Comparison of ENCODE assay signal across 17 cellular contexts in the genomic region with DNA sequence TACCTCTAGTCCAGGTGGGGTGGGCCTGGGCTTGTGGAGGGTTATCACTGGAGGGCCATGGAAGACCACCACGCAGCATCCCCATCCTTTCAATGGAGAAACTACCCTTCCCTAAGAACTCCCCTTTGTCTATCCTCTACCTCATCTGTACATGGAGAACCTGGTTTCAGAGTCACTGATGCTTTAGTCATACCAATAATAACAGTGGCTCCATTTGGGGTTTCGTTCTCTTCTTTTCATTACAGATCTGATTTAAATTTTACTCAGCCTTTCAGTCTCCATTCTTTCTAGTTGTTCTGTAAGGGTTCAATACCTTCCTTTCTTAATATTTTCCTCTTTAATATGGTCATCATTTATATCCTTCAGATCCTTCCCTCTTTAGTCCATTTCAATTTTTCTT. TPM values are rescaled to one million over a fixed set of nuclear protein-coding genes. Genes with fewer than 3 reads are reported as not detected.
DNase-seq lines count a peak whose midpoint lies in the region; ATAC-seq, FAIRE-seq and TF ChIP-seq lines count a peak whose summit lies in the region.
"Had no signal": no experiment of that assay in that cellular context is flagged by ENCODE, and none has a peak within 500 bp of the region (broad histone marks: within the 10 kb centered on the region; RNA-seq: fewer than 3 reads in every experiment).

No MANE protein-coding gene starts in this region.

- peaks cover 14% of the 10 kb centered on the region for H3K4me1 Mint-ChIP-seq in activated T-cell treated with anti-CD3 and anti-CD28 coated beads, Interleukin-2, amount 50 U/mL, for 72 hours (ENCODE audit: low read depth)
- H3K4me1 Mint-ChIP-seq in stimulated activated naive CD8-positive, alpha-beta T cell treated with anti-CD3 and anti-CD28 coated beads, Interleukin-15, amount 100 ng/mL, for 72 hours, result peaks cover 18% of the 10 kb centered on the region
- H3K4me1 Mint-ChIP-seq: CD4-positive, alpha-beta memory T cell had no signal

- no peak overlapping the region for H3K4me2 ChIP-seq in GM12878 (ENCODE audit: control insufficient read depth, insufficient read depth)
- H3K4me2 ChIP-seq: A549 had no signal

- 63% methylated on average over 2 of the region's 2 CpGs for WGBS in GM12878 (ENCODE audit: insufficient coverage, insufficient replicate concordance, low lambda C conversion rate, missing lambda C conversion rate)

- no peak overlapping the region for H3K4me3 ChIP-seq in GM12878
- H3K4me3 ChIP-seq: A549, HAP-1 had no signal

- intact Hi-C loops in GM12878 (cut with micrococcal nuclease; ENCODE audit: unreplicated experiment), result no loop called here

- BruUV-seq in GM12878 (replicated peaks; lab: Mats Ljungman, UMichigan), result no TSS peak

- no peak for TF ChIP-seq CTCF in GM12878 (IDR thresholded peaks at IDR 0.05 in 2 of 3, conservative IDR thresholded peaks at IDR 0.05 in 1 of 3; ENCODE audit: control insufficient read depth in 2 of 3, extremely low read depth in 1 of 3, insufficient read depth in 1 of 3, low read depth in 3 of 3, low read length in 3 of 3)

- no peaks in the 10 kb centered on the region for H3K27me3 Mint-ChIP-seq in activated T-cell treated with anti-CD3 and anti-CD28 coated beads, Interleukin-2, amount 50 U/mL, for 72 hours (ENCODE audit: low read depth)
- no peaks in the 10 kb centered on the region for H3K27me3 Mint-ChIP-seq in stimulated activated naive CD8-positive, alpha-beta T cell treated with anti-CD3 and anti-CD28 coated beads, Interleukin-15, amount 100 ng/mL, for 72 hours
- H3K27me3 Mint-ChIP-seq: CD4-positive, alpha-beta memory T cell had no signal

- FAIRE-seq in GM12878 (lab: Jason Lieb, UNC), result no peak
- FAIRE-seq: A549, G401.6, GM19239, H1 had no signal

- in situ Hi-C loops in GM12878 (cut with MboI), result no loop called here

- no peaks in the 10 kb centered on the region for H3K27me3 ChIP-seq in GM12878 (replicated peaks in 1 of 2; ENCODE audit: control insufficient read depth in 2 of 2, insufficient read depth in 2 of 2, low read length in 1 of 2)
- H3K27me3 ChIP-seq: BE2C had no signal

- TF ChIP-seq RAD21 in GM12878 (IDR thresholded peaks at IDR 0.05; ENCODE audit: insufficient read depth, low read depth, low read length), result no peak

- SMC1A ChIA-PET in GM12878 (lab: Charles Lee; ENCODE audit: uncharacterized antibody, unreplicated experiment), result no interaction called here

- no peaks in the 10 kb centered on the region for H3K4me1 ChIP-seq in GM12878 (ENCODE audit: control insufficient read depth, insufficient read depth, low read length)
- H3K4me1 ChIP-seq: HAP-1 had no signal

- no peaks in the 10 kb centered on the region for H3K79me2 ChIP-seq in GM12878 (ENCODE audit: control insufficient read depth, insufficient read depth, low read length)

- DNase-seq in activated T-cell treated with anti-CD3 and anti-CD28 coated beads, Interleukin-2, amount 50 U/mL, for 72 hours, result no peak
- no peak for DNase-seq in activated T-cell treated with anti-CD3 and anti-CD28 coated beads, Interleukin-2, amount 50 U/mL, for 1 hour
- DNase-seq in stimulated activated naive CD8-positive, alpha-beta T cell treated with anti-CD3 and anti-CD28 coated beads, Interleukin-15, amount 100 ng/mL, for 72 hours, result no peak
- no peak for DNase-seq in stimulated activated naive CD8-positive, alpha-beta T cell treated with anti-CD3 and anti-CD28 coated beads, Interleukin-15, Interleukin-2, amounts not matched to agents 100 U/mL and 50 U/mL, for 24 hours
- no peak for DNase-seq in GM12878 (ENCODE audit: low read depth, low spot score)
- DNase-seq: BE2C; CD4-positive, alpha-beta memory T cell; DMS153; DMS79 treated with DMSO at 0.1 percent for 48 hours; EL had no signal

- RAD21 ChIA-PET in GM12878 (lab: Charles Lee; ENCODE audit: unreplicated experiment), result interaction anchor here (1.6 kb wide), 1 partner anchor 200 kb away, joined by 5 read pairs; no protein-coding TSS in a partner anchor

- peak; percentile 52 to 88 for ATAC-seq in activated T-cell treated with anti-CD3 and anti-CD28 coated beads, Interleukin-2, amount 50 U/mL, for 72 hours (replicated peaks in 1 of 2)
- peak; percentile 67 for ATAC-seq in stimulated activated naive CD8-positive, alpha-beta T cell treated with anti-CD3 and anti-CD28 coated beads, Interleukin-15, amount 100 ng/mL, for 72 hours
- no peak for ATAC-seq in stimulated activated naive CD8-positive, alpha-beta T cell treated with anti-CD3 and anti-CD28 coated beads, Interleukin-15, Interleukin-2, amounts not matched to agents 100 U/mL and 50 U/mL, for 24 hours
- ATAC-seq in GM12878 (no peak), HG03159 (IDR thresholded peaks at IDR 0.05; ENCODE audit: unreplicated experiment) (no peak), GM21360 (IDR thresholded peaks at IDR 0.05; ENCODE audit: unreplicated experiment) (no peak)
- ATAC-seq: A549 had no signal

- H3K36me3 ChIP-seq in GM12878 (ENCODE audit: control insufficient read depth in 2 of 2, insufficient read depth in 2 of 2, low read length in 1 of 2), result peaks cover 11 to 19% of the 10 kb centered on the region in 2 experiments

- H3K27ac Mint-ChIP-seq in activated T-cell treated with anti-CD3 and anti-CD28 coated beads, Interleukin-2, amount 50 U/mL, for 72 hours, result peak overlapping the region; percentile 59
- peak overlapping the region in 1 of 2 donors; percentile 75 for H3K27ac Mint-ChIP-seq in stimulated activated naive CD8-positive, alpha-beta T cell treated with anti-CD3 and anti-CD28 coated beads, Interleukin-15, amount 100 ng/mL, for 72 hours

- POLR2A ChIA-PET in GM12878 (lab: Charles Lee), result no interaction called here

- no peak for TF ChIP-seq POLR2A in GM12878 (IDR thresholded peaks at IDR 0.05; ENCODE audit: low read depth, low read length)

- H3K9ac ChIP-seq in GM12878 (ENCODE audit: control insufficient read depth, insufficient read depth, low read length), result no peak overlapping the region

- TF ChIP-seq EP300 in GM12878 (IDR thresholded peaks at IDR 0.05; ENCODE audit: borderline replicate concordance in 1 of 2, control insufficient read depth in 1 of 2, low read depth in 2 of 2, low read length in 2 of 2), result no peak

- no peak overlapping the region for H3K4me3 Mint-ChIP-seq in activated T-cell treated with anti-CD3 and anti-CD28 coated beads, Interleukin-2, amount 50 U/mL, for 72 hours
- H3K4me3 Mint-ChIP-seq in stimulated activated naive CD8-positive, alpha-beta T cell treated with anti-CD3 and anti-CD28 coated beads, Interleukin-15, amount 100 ng/mL, for 72 hours, result no peak overlapping the region
- H3K4me3 Mint-ChIP-seq: CD4-positive, alpha-beta memory T cell had no signal

- peaks cover 0 to 11% of the 10 kb centered on the region in 2 donors for H3K9me3 Mint-ChIP-seq in activated T-cell treated with anti-CD3 and anti-CD28 coated beads, Interleukin-2, amount 50 U/mL, for 72 hours
- H3K9me3 Mint-ChIP-seq in stimulated activated naive CD8-positive, alpha-beta T cell treated with anti-CD3 and anti-CD28 coated beads, Interleukin-15, amount 100 ng/mL, for 72 hours, result peaks cover 19 to 23% of the 10 kb centered on the region in 2 donors

- no peak overlapping the region for H3K27ac ChIP-seq in GM12878 (ENCODE audit: control insufficient read depth, insufficient read depth)
- H3K27ac ChIP-seq: A549 had no signal

- peaks cover 26 to 45% of the 10 kb centered on the region in 2 donors for H3K36me3 Mint-ChIP-seq in activated T-cell treated with anti-CD3 and anti-CD28 coated beads, Interleukin-2, amount 50 U/mL, for 72 hours (ENCODE audit: insufficient read depth in 2 of 2)

- H2AFZ ChIP-seq in GM12878 (ENCODE audit: control insufficient read depth, low read depth, low read length), result no peak overlapping the region

- CTCF ChIA-PET in GM12878 (lab: Yijun Ruan, JAX), result no interaction called here

- H4K20me1 ChIP-seq in GM12878 (ENCODE audit: control insufficient read depth, insufficient read depth), result no peaks in the 10 kb centered on the region

- peaks cover 30% of the 10 kb centered on the region for H3K9me3 ChIP-seq in GM12878 (replicated peaks; ENCODE audit: control insufficient read depth, insufficient read depth, low read length)

TF ChIP-seq in GM12878, 131 proteins besides CTCF, POLR2A, EP300 and RAD21 (continues in another document):
- TF ChIP-seq ASH2L (IDR thresholded peaks at IDR 0.05; ENCODE audit: borderline replicate concordance, low read depth), result no peak
- TF ChIP-seq RBBP5 (conservative IDR thresholded peaks at IDR 0.05), result no peak
- TF ChIP-seq JUNB (IDR thresholded peaks at IDR 0.05), result peak; percentile 60
- peak; percentile 53; the same call in 1 of the 2 replicates for TF ChIP-seq RUNX3 (IDR thresholded peaks at IDR 0.05; ENCODE audit: low read length)
- TF ChIP-seq NFYA (IDR thresholded peaks at IDR 0.05; ENCODE audit: borderline replicate concordance, low read depth, low read length), result no peak
- TF ChIP-seq GABPA (IDR thresholded peaks at IDR 0.05; ENCODE audit: low read depth), result no peak
- TF ChIP-seq POU2F2 (IDR thresholded peaks at IDR 0.05; ENCODE audit: borderline replicate concordance, low read depth, low read length), result no peak

RNA-seq across cellular contexts. Expression of gene ZFP36L2, which starts 54.6 kb away (rescaled TPM):
- total RNA-seq in activated T-cell treated with anti-CD3 and anti-CD28 coated beads, Interleukin-2, amount 50 U/mL, for 72 hours, result 10 to 100 TPM; 70.8 to 86.4 TPM
- 8.2 and 9.1 TPM in 2 replicates for total RNA-seq in GM12878 (2013; cell fraction: nucleolus; rRNA removed)
- 3.9 and 4.9 TPM in 2 replicates for total RNA-seq in GM12878 (2014; rRNA removed)
- 4.0 and 4.3 TPM in 2 replicates for total RNA-seq in GM12878 (2014; rRNA removed; fragmentation: Illumina TruSeq; extraction: Trizol)
- 58.0 and 64.9 TPM in 2 replicates for total RNA-seq in GM12878 (2021)
- polyA plus RNA-seq in GM12878 (2011; ENCODE audit: low read depth), result 14.3 TPM
- 12.8 and 16.0 TPM in 2 replicates for polyA plus RNA-seq in GM12878 (2011; rRNA removed)
- 7.2 TPM in 2 replicates for polyA plus RNA-seq in GM12878 (2011; cell fraction: cytosol; rRNA removed)
- polyA plus RNA-seq in GM12878 (2011; cell fraction: nucleus; rRNA removed), result 16.1 and 27.5 TPM in 2 replicates
- 30.3 and 31.6 TPM in 2 replicates for polyA plus RNA-seq in GM12878 (2012)
- 17.4 and 22.0 TPM in 2 replicates for polyA plus RNA-seq in GM12878 (2014; fragmentation: Illumina TruSeq; extraction: Trizol)
- 10 to 100 TPM; 25.5 to 43.3 TPM for polyA plus RNA-seq in GM12878 (2014; fragmentation: Nextera tagmentation; extraction: Ambion mirVana)
- 21.7 and 28.8 TPM in 2 replicates for polyA plus RNA-seq in GM12878 (2014; rRNA removed)
- polyA plus RNA-seq in GM12878 (2016; fragmentation: Nextera tagmentation; extraction: Ambion mirVana), result 10 to 100 TPM in 1 of 2 experiments, 1 to 10 TPM in 1; 8.8 to 54.6 TPM
- 4.1 and 5.2 TPM in 2 replicates for polyA minus RNA-seq in GM12878 (2011; rRNA and poly(A)+ RNA removed)
- 21.9 and 27.0 TPM in 2 replicates for polyA minus RNA-seq in GM12878 (2011; cell fraction: cytosol; rRNA and poly(A)+ RNA removed)
- 9.4 and 21.8 TPM in 2 replicates for polyA minus RNA-seq in GM12878 (2011; cell fraction: nucleus; rRNA and poly(A)+ RNA removed)

Comparison
In these comparisons a context has a peak if more than half of its experiments do, and no peak if none do; other contexts are left out.
1. ATAC-seq: peak in activated T-cell treated with anti-CD3 and anti-CD28 coated beads, Interleukin-2, amount 50 U/mL, for 72 hours (2 of 2) and stimulated activated naive CD8-positive, alpha-beta T cell treated with anti-CD3 and anti-CD28 coated beads, Interleukin-15, amount 100 ng/mL, for 72 hours (single experiment); none in stimulated activated naive CD8-positive, alpha-beta T cell treated with anti-CD3 and anti-CD28 coated beads, Interleukin-15, Interleukin-2, amounts not matched to agents 100 U/mL and 50 U/mL, for 24 hours (single experiment), GM12878 (single experiment), HG03159 (single experiment) and GM21360 (single experiment).